ENCODE assay signal across 13 cellular contexts in genomic region chr2:215790548-215791421, GRCh38.
DNase-seq lines count a peak whose midpoint lies in the region; TF ChIP-seq lines count a peak whose summit lies in the region.
"Had no signal": no experiment of that assay in that cellular context is flagged by ENCODE, and none has a peak within 500 bp of the region (broad histone marks: within the 10 kb centered on the region; RNA-seq: fewer than 3 reads in every experiment).

No MANE protein-coding gene starts in this region.

- TF ChIP-seq POLR2A in esophagus muscularis mucosa (IDR thresholded peaks at IDR 0.05; ENCODE audit: low read depth) (no peak), ovary (IDR thresholded peaks at IDR 0.05) (no peak)

- H3K9me3 ChIP-seq in H9 (ENCODE audit: control insufficient read depth, low read depth, low read length) (no peaks in the 10 kb centered on the region), esophagus muscularis mucosa (no peaks in the 10 kb centered on the region), stomach smooth muscle (ENCODE audit: control insufficient read depth in 2 of 2, low read length in 2 of 2) (no peaks in the 10 kb centered on the region), ovary (no peaks in the 10 kb centered on the region)
- H3K9me3 ChIP-seq: MG63 had no signal

- H3K79me1 ChIP-seq in H9 (ENCODE audit: insufficient read depth, low read depth, low read length, poor library complexity, severe bottlenecking) = no peaks in the 10 kb centered on the region

- H3K23me2 ChIP-seq in H9 (ENCODE audit: insufficient read length, low read depth, low read length, poor library complexity, severe bottlenecking) = no peaks in the 10 kb centered on the region

- no peak overlapping the region for H4K91ac ChIP-seq in H9 (ENCODE audit: insufficient read length, low read depth, low read length)

- H3K4me1 Mint-ChIP-seq in H9 (peaks cover 18 to 28% of the 10 kb centered on the region in 2 experiments), mesothelial cell of epicardium (peaks cover 24% of the 10 kb centered on the region)

- no peak for TF ChIP-seq EP300 in esophagus muscularis mucosa (IDR thresholded peaks at IDR 0.05)
- TF ChIP-seq EP300 in ovary (IDR thresholded peaks at IDR 0.05) = no peak

- no peaks in the 10 kb centered on the region for H3K27me3 Mint-ChIP-seq in H9 (ENCODE audit: low read depth)
- H3K27me3 Mint-ChIP-seq in mesothelial cell of epicardium (ENCODE audit: low read depth) = no peaks in the 10 kb centered on the region

- no CpG with 5 or more reads among the region's 6 CpGs for WGBS in H9 (ENCODE audit: extremely low coverage, insufficient read length, low lambda C conversion rate)
- 72% methylated on average over 6 of the region's 6 CpGs for WGBS in esophagus muscularis mucosa
- 74 to 86% (median 77%) methylated on average over 6 of the region's 6 CpGs for WGBS in ovary, 3 donors

- H3K9me3 Mint-ChIP-seq in H9 = no peaks in the 10 kb centered on the region
- no peaks in the 10 kb centered on the region for H3K9me3 Mint-ChIP-seq in mesothelial cell of epicardium

- no peak overlapping the region for H3K4me3 Mint-ChIP-seq in H9
- H3K4me3 Mint-ChIP-seq in mesothelial cell of epicardium = no peak overlapping the region

- H4K20me1 ChIP-seq in H9 (ENCODE audit: control insufficient read depth, insufficient read depth, insufficient read length) = no peaks in the 10 kb centered on the region

- H3K36me3 ChIP-seq in esophagus muscularis mucosa (no peaks in the 10 kb centered on the region), stomach smooth muscle (ENCODE audit: control insufficient read depth in 2 of 2, insufficient read depth in 2 of 2, low read length in 2 of 2) (no peaks in the 10 kb centered on the region), ovary (no peaks in the 10 kb centered on the region)
- H3K36me3 ChIP-seq: MG63 had no signal

- H3K23ac ChIP-seq in H9 (ENCODE audit: insufficient read length, low read depth, low read length) = no peak overlapping the region

- H3K4me1 ChIP-seq in H9 (ENCODE audit: insufficient read depth, low read length) (peaks cover 5% of the 10 kb centered on the region; the same call in 1 of the 2 replicates), esophagus muscularis mucosa (peaks cover 0 to 48% (median 37%) of the 10 kb centered on the region in 4 donors), stomach smooth muscle (ENCODE audit: control insufficient read depth, insufficient read depth, low read length) (peaks cover 30% of the 10 kb centered on the region), ovary (ENCODE audit: insufficient read depth) (peaks cover 9% of the 10 kb centered on the region)

- no peak overlapping the region for H2BK20ac ChIP-seq in H9 (ENCODE audit: low read depth, low read length, poor library complexity, severe bottlenecking)

- H3T11ph ChIP-seq in H9 (ENCODE audit: low read length) = no peak overlapping the region

- H2AK5ac ChIP-seq in H9 (ENCODE audit: insufficient read length, low read length) = no peak overlapping the region

- H3K27ac ChIP-seq in H9 (ENCODE audit: insufficient read length, low read depth, low read length) (no peak overlapping the region), esophagus muscularis mucosa (replicated peaks in 1 of 4) (peak overlapping the region; percentile 11 to 50 (median 30)), stomach smooth muscle (ENCODE audit: low read length) (peak overlapping the region; percentile 37), ovary (no peak overlapping the region)
- H3K27ac ChIP-seq: KMS-11 had no signal

- TF ChIP-seq CTCF in H9 (conservative IDR thresholded peaks at IDR 0.05) (no peak), esophagus muscularis mucosa (IDR thresholded peaks at IDR 0.05) (no peak), mesothelial cell of epicardium (IDR thresholded peaks at IDR 0.05; ENCODE audit: unreplicated experiment) (no peak), ovary (IDR thresholded peaks at IDR 0.05) (no peak)

- H3K9ac ChIP-seq in H9 (ENCODE audit: extremely low read depth, insufficient read length, low read length) = no peak overlapping the region
- H3K9ac ChIP-seq in stomach smooth muscle (ENCODE audit: low read length in 2 of 2) = no peak overlapping the region
- H3K9ac ChIP-seq: KMS-11 had no signal

- DNase-seq in H9 = no peak
- no peak for DNase-seq in esophagus muscularis mucosa (ENCODE audit: extremely low spot score)
- DNase-seq in mesothelial cell of epicardium (ENCODE audit: low spot score in 2 of 2, unreplicated experiment in 2 of 2) = no peak
- DNase-seq in NCI-H146 treated with DMSO at 0.1 percent for 48 hours (lab: John Stamatoyannopoulos, UW; ENCODE audit: unreplicated experiment) = no peak
- DNase-seq in AG08395 (ENCODE audit: low spot score) = no peak
- no peak for DNase-seq in ovary
- DNase-seq: C1 segment of cervical spinal cord, MG63, NCI-H1092 treated with DMSO at 0.1 percent for 48 hours, NCI-H187, NCI-H446 had no signal

- no peaks in the 10 kb centered on the region for H3K36me3 Mint-ChIP-seq in H9 (ENCODE audit: insufficient read depth in 1 of 3, low read depth in 3 of 3)
- H3K36me3 Mint-ChIP-seq in mesothelial cell of epicardium = no peaks in the 10 kb centered on the region

- H3K79me2 ChIP-seq in H9 (ENCODE audit: insufficient read depth, low read length) = no peaks in the 10 kb centered on the region

- intact Hi-C loops in esophagus muscularis mucosa (cut with DNase I) (loop anchor here (10.0 kb wide), 1 partner anchor 126 kb away; no protein-coding TSS in a partner anchor), ovary (cut with DNase I) (no loop called here)

- H4K8ac ChIP-seq in H9 (replicated peaks; ENCODE audit: insufficient read length, low read depth, low read length) = no peak overlapping the region

- no peak overlapping the region for H3K56ac ChIP-seq in H9 (ENCODE audit: insufficient read length, low read depth, low read length)

- H3K14ac ChIP-seq in H9 (ENCODE audit: insufficient read depth, low read length) = no peak overlapping the region

- no peaks in the 10 kb centered on the region for H3K27me3 ChIP-seq in H9 (ENCODE audit: insufficient read depth, low read length)
- no peaks in the 10 kb centered on the region for H3K27me3 ChIP-seq in esophagus muscularis mucosa
- H3K27me3 ChIP-seq in stomach smooth muscle (ENCODE audit: control insufficient read depth in 1 of 2, insufficient read depth in 2 of 2, low read length in 2 of 2) = no peaks in the 10 kb centered on the region
- no peaks in the 10 kb centered on the region for H3K27me3 ChIP-seq in ovary
- H3K27me3 ChIP-seq: MG63 had no signal

- no peak overlapping the region for H3K18ac ChIP-seq in H9 (ENCODE audit: insufficient read length, low read depth, low read length)

- H2BK120ac ChIP-seq in H9 (ENCODE audit: low read depth, low read length, poor library complexity, severe bottlenecking) = no peak overlapping the region

- no peak overlapping the region for H3K4me2 ChIP-seq in H9 (ENCODE audit: insufficient read depth, insufficient read length, low read length)
- H3K4me2 ChIP-seq: KMS-11 had no signal

- H3K27ac Mint-ChIP-seq in H9 = peak overlapping the region in 2 of 3 experiments; percentile 32 to 56; a peak in 2 of 7 replicates
- peak overlapping the region; percentile 64 for H3K27ac Mint-ChIP-seq in mesothelial cell of epicardium

- H2BK15ac ChIP-seq in H9 (ENCODE audit: low read depth, low read length) = no peak overlapping the region

- no peak overlapping the region for H2AFZ ChIP-seq in H9 (ENCODE audit: low read length)

- H4K5ac ChIP-seq in H9 (ENCODE audit: insufficient read length, low read depth, low read length) = no peak overlapping the region

- H3K4ac ChIP-seq in H9 (ENCODE audit: low read depth, low read length) = no peak overlapping the region

- no peak overlapping the region for H2BK12ac ChIP-seq in H9 (ENCODE audit: insufficient read length, low read depth, low read length)

- H2BK5ac ChIP-seq in H9 (ENCODE audit: insufficient read length, low read length) = no peak overlapping the region

- H3K4me3 ChIP-seq in esophagus muscularis mucosa (no peak overlapping the region), stomach smooth muscle (ENCODE audit: low read length in 2 of 2) (no peak overlapping the region), ovary (no peak overlapping the region)
- H3K4me3 ChIP-seq: MG63 had no signal

Comparison
In these comparisons a context has a peak if more than half of its experiments do, and no peak if none do; other contexts are left out.
1. H3K27ac ChIP-seq: peak in esophagus muscularis mucosa (4 of 4) and stomach smooth muscle (single experiment); none in H9 (single experiment) and ovary (0 of 2).